Comparison of ENCODE assay signal across 25 cellular contexts in genomic region chr11:76554767-76555166, GRCh38.
"Had no signal": no experiment of that assay in that cellular context is flagged by ENCODE, and none has a peak within 500 bp of the region (broad histone marks: within the 10 kb centered on the region; RNA-seq: fewer than 3 reads in every experiment).

No MANE protein-coding gene starts in this region.

- H3K27ac ChIP-seq: brain microvascular endothelial cell, VCaP had no signal

- H3K9me3 Mint-ChIP-seq: activated CD4-positive, alpha-beta memory T cell treated with anti-CD3 and anti-CD28 coated beads, Interleukin-2, amount 10 ng/mL, durations not matched to agents 7 days and 5 days; activated naive CD4-positive, alpha-beta T cell treated with anti-CD3 and anti-CD28 coated beads for 36 hours had no signal

- ATAC-seq: Panc1, Right ventricle myocardium inferior had no signal

- H3K27me3 ChIP-seq: brain microvascular endothelial cell had no signal

- H3K36me3 ChIP-seq: brain microvascular endothelial cell had no signal

- H3K27me3 Mint-ChIP-seq: activated CD4-positive, alpha-beta memory T cell treated with anti-CD3 and anti-CD28 coated beads, Interleukin-2, amount 10 ng/mL, durations not matched to agents 7 days and 5 days; activated naive CD8-positive, alpha-beta T cell; activated T-helper 17 cell treated with anti-CD3 and anti-CD28 coated beads, Interleukin-2, amount 50 U/mL, for 72 hours had no signal

- DNase-seq: activated CD4-positive, alpha-beta memory T cell treated with anti-CD3 and anti-CD28 coated beads, Interleukin-2, amount 10 ng/mL, durations not matched to agents 7 days and 5 days; activated CD4-positive, alpha-beta T cell treated with anti-CD3 and anti-CD28 coated beads for 36 hours; activated CD4-positive, alpha-beta T cell treated with anti-CD3 and anti-CD28 coated beads, Interleukin-2, amount 50 U/mL, for 1 hour; activated gamma-delta T cell; activated naive CD4-positive, alpha-beta T cell treated with anti-CD3 and anti-CD28 coated beads for 36 hours; activated T-cell treated with anti-CD3 and anti-CD28 coated beads for 4 hours; activated T-cell treated with anti-CD3 and anti-CD28 coated beads, Interleukin-2, amount 50 U/mL, for 48 hours; brain microvascular endothelial cell; caudate nucleus; KG1; NCI-H1092; NCI-H1417; NCI-H1930; NCI-H345; NCI-H510A; NCI-H69; NK-92 treated with Interleukin-12 subunit alpha and Interleukin-12 subunit beta, amount 100 ng/mL, for 24 hours; OCI-M1; RPMI8226; SK-N-SH had no signal

- H3K4me3 Mint-ChIP-seq: activated CD4-positive, alpha-beta memory T cell treated with anti-CD3 and anti-CD28 coated beads, Interleukin-2, amount 10 ng/mL, durations not matched to agents 7 days and 5 days; activated CD4-positive, alpha-beta T cell treated with anti-CD3 and anti-CD28 coated beads for 36 hours; activated naive CD4-positive, alpha-beta T cell treated with anti-CD3 and anti-CD28 coated beads for 36 hours; activated naive CD8-positive, alpha-beta T cell; activated T-helper 17 cell treated with anti-CD3 and anti-CD28 coated beads, Interleukin-2, amount 50 U/mL, for 72 hours had no signal

- H3K27ac Mint-ChIP-seq: activated CD4-positive, alpha-beta memory T cell treated with anti-CD3 and anti-CD28 coated beads, Interleukin-2, amount 10 ng/mL, durations not matched to agents 7 days and 5 days; activated CD4-positive, alpha-beta T cell treated with anti-CD3 and anti-CD28 coated beads for 36 hours; activated naive CD4-positive, alpha-beta T cell treated with anti-CD3 and anti-CD28 coated beads for 36 hours; activated naive CD8-positive, alpha-beta T cell; activated T-helper 17 cell treated with anti-CD3 and anti-CD28 coated beads, Interleukin-2, amount 50 U/mL, for 72 hours had no signal

- H3K9me3 ChIP-seq: SK-N-SH had no signal
